ENCODE assay signal across 34 cellular contexts in genomic region chr4:163915896-163916295, GRCh38.
"Had no signal": no experiment of that assay in that cellular context is flagged by ENCODE, and none has a peak within 500 bp of the region (broad histone marks: within the 10 kb centered on the region; RNA-seq: fewer than 3 reads in every experiment).

No MANE protein-coding gene starts in this region.

- DNase-seq: Karpas-422, Kasumi-1, MG63, MM.1S, MV-4-11, NCI-H1048, NCI-H1092, NCI-H1092 treated with DMSO at 0.1 percent for 48 hours, NCI-H1105, NCI-H1105 treated with DMSO at 0.1 percent for 48 hours, NCI-H1417, NCI-H1417 treated with DMSO at 0.1 percent for 48 hours, NCI-H1436, NCI-H1436 treated with DMSO at 0.1 percent for 48 hours, NCI-H146, NCI-H1694, NCI-H1694 treated with DMSO at 0.1 percent for 48 hours, NCI-H187, NCI-H187 treated with DMSO at 0.1 percent for 48 hours, NCI-H1930, NCI-H2029, NCI-H2029 treated with DMSO at 0.1 percent for 48 hours, NCI-H2081, NCI-H2081 treated with DMSO at 0.1 percent for 48 hours, NCI-H2107, NCI-H2171, NCI-H2171 treated with DMSO at 0.1 percent for 48 hours, NCI-H2227 treated with DMSO at 0.1 percent for 48 hours, NCI-H226, NCI-H345, NCI-H446, NCI-H446 treated with DMSO at 0.1 percent for 48 hours, NCI-H510A, NCI-H510A treated with DMSO at 0.1 percent for 48 hours had no signal

- H3K36me3 ChIP-seq: MG63 had no signal

- H3K4me3 ChIP-seq: MG63 had no signal

- H3K9me3 ChIP-seq: MG63 had no signal

- H3K27me3 ChIP-seq: MG63 had no signal
